In the genomic region with DNA sequence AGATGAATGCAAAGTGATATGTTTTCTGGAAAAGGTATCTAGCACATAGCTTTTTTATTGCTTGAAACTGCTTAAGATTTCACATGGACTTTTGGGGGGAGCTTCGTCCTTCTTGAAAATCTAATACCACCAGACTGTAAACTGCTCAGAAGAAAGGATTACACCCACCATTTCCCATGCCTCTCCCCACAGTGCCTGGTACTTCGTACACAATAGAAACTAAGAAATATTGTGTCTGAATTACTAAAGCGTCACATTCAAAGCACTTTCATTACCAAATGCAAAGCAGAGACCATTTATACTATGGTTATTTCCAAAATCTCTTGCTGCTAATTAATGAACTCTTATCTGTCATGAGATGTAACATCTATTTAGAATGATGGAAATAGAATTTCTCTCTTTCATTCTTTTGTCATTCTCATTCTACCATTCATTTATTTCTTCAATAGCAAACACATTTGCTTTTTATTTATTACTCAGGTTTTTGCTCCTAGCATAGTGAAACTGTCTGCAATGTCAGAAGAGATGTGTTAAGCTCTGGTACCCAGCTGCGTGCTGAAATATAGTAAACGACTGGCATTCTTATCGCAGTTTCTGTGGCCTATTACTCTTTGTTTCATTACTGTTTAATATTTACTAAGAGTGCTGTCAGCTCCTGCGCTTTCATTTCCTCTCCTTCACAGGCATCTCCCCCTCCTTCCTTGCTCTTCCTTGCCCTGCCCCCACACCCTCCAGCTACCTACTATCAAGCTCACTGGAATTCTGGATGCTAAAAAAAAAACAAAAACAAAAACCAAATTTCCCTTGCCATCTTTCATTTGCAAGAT, we compare ENCODE assay signal across 8 cellular contexts. TPM values are rescaled to one million over a fixed set of nuclear protein-coding genes. Genes with fewer than 3 reads are reported as not detected.
A peak's percentile ranks its signal among the peaks of the same experiment; 100 is the strongest.
DNase-seq lines count a peak whose midpoint lies in the region; ATAC-seq and TF ChIP-seq lines count a peak whose summit lies in the region.
"Had no signal": no experiment of that assay in that cellular context is flagged by ENCODE, and none has a peak within 500 bp of the region (broad histone marks: within the 10 kb centered on the region; RNA-seq: fewer than 3 reads in every experiment).

No MANE protein-coding gene starts in this region.

- no peaks in the 10 kb centered on the region for H4K20me1 ChIP-seq in neural progenitor cell (ENCODE audit: low read depth)

- H3K27ac Mint-ChIP-seq in HFFc6: no peak overlapping the region
- peak overlapping the region; percentile 65 for H3K27ac Mint-ChIP-seq in neural progenitor cell
- H3K27ac Mint-ChIP-seq: activated T-helper 2 cell treated with anti-CD3 and anti-CD28 coated beads, Interferon-gamma antibody, Interleukin-2, Interleukin-4, amounts not matched to agents 10 μg/mL and 5 μg/mL and 100 μg/mL, durations not matched to agents 14 hours and 24 hours and 36 hours had no signal

- H2AFZ ChIP-seq in neural progenitor cell (replicated peaks): peak overlapping the region; percentile 9

- H3K9me3 ChIP-seq in neural progenitor cell (ENCODE audit: low read depth): no peaks in the 10 kb centered on the region

- ATAC-seq in GM19023 (IDR thresholded peaks at IDR 0.05; ENCODE audit: unreplicated experiment): peak; percentile 83
- peak; percentile 73 for ATAC-seq in HG03575 (IDR thresholded peaks at IDR 0.05; ENCODE audit: extremely low read depth, insufficient number of reproducible peaks, low FRiP score, unreplicated experiment)

- DNase-seq in HFFc6 (no peak), neural progenitor cell (ENCODE audit: low spot score) (no peak), T-helper 9 cell (no peak), HEK293T (ENCODE audit: extremely low spot score) (no peak), superior temporal gyrus (ENCODE audit: extremely low spot score) (no peak)

- no peak overlapping the region for H3K4me2 ChIP-seq in neural progenitor cell

- H3K4me1 Mint-ChIP-seq in HFFc6 (ENCODE audit: low read depth) (peaks cover 25% of the 10 kb centered on the region), neural progenitor cell (peaks cover 29% of the 10 kb centered on the region)

- no peak for TF ChIP-seq CTCF in HFFc6 (IDR thresholded peaks at IDR 0.05)
- TF ChIP-seq CTCF in neural progenitor cell (IDR thresholded peaks at IDR 0.05): no peak

- no peak overlapping the region for H3K27ac ChIP-seq in neural progenitor cell

- no peaks in the 10 kb centered on the region for H3K9me3 Mint-ChIP-seq in HFFc6
- no peaks in the 10 kb centered on the region for H3K9me3 Mint-ChIP-seq in neural progenitor cell
- H3K9me3 Mint-ChIP-seq: activated T-helper 2 cell treated with anti-CD3 and anti-CD28 coated beads, Interferon-gamma antibody, Interleukin-2, Interleukin-4, amounts not matched to agents 10 μg/mL and 5 μg/mL and 100 μg/mL, durations not matched to agents 14 hours and 24 hours and 36 hours had no signal

- POLR2A ChIA-PET in HEK293T (lab: Yijun Ruan, JAX): interaction anchor here (0.6 kb wide), 1 partner anchor 35 kb away, joined by 3 read pairs; no protein-coding TSS in a partner anchor

- H3K27me3 ChIP-seq in neural progenitor cell: no peaks in the 10 kb centered on the region

- H3K27me3 Mint-ChIP-seq in HFFc6 (ENCODE audit: insufficient read depth) (peaks cover 7% of the 10 kb centered on the region), neural progenitor cell (ENCODE audit: insufficient read depth, low read depth) (peaks cover 4% of the 10 kb centered on the region)

- H3K4me3 Mint-ChIP-seq in HFFc6 (peak overlapping the region; percentile 12; the same call in 1 of the 2 replicates), neural progenitor cell (no peak overlapping the region)

- no peaks in the 10 kb centered on the region for H3K36me3 Mint-ChIP-seq in HFFc6 (ENCODE audit: low read depth)
- no peaks in the 10 kb centered on the region for H3K36me3 Mint-ChIP-seq in neural progenitor cell

- no peak overlapping the region for H3K9ac ChIP-seq in neural progenitor cell

- H3K4me1 ChIP-seq in neural progenitor cell: peaks cover 33% of the 10 kb centered on the region

- H3K79me2 ChIP-seq in neural progenitor cell (ENCODE audit: low read depth): no peaks in the 10 kb centered on the region

- no peak overlapping the region for H3K4me3 ChIP-seq in neural progenitor cell

- CTCF ChIA-PET in HEK293T (lab: Yijun Ruan, JAX): interaction anchor here (0.6 kb wide), 2 partner anchors 10 to 48 kb away, joined by 3 read pairs; no protein-coding TSS in a partner anchor

- H3F3A ChIP-seq in neural progenitor cell (ENCODE audit: low read depth): peaks cover 9% of the 10 kb centered on the region

- H3K36me3 ChIP-seq in neural progenitor cell: no peaks in the 10 kb centered on the region

TF ChIP-seq in HEK293T, 16 proteins besides CTCF, POLR2A, EP300 and RAD21:
- TF ChIP-seq FOXA1 (IDR thresholded peaks at IDR 0.05) (no peak), ELF4 (IDR thresholded peaks at IDR 0.05) (no peak), ZNF384 (IDR thresholded peaks at IDR 0.05) (no peak), L3MBTL2 (conservative IDR thresholded peaks at IDR 0.05) (no peak)

RNA-seq across cellular contexts. Expression of a gene that starts 51.4 kb away (rescaled TPM):
- total RNA-seq in HFFc6 (2021; fragmentation: NEBNext Ultra II Directional; extraction: Animal tissue kit (Norgen Biotek cat#: 25700)): 10 to 100 TPM; 22.2 to 36.4 (median 31.5) TPM
- 49.5 and 70.4 TPM in 2 replicates for total RNA-seq in neural progenitor cell (ENCODE audit: low replicate concordance)
